In genomic region chr2:27959496-27959895, GRCh38 we compare ENCODE assay signal across 8 cellular contexts.
DNase-seq lines count a peak whose midpoint lies in the region; ATAC-seq lines count a peak whose summit lies in the region.
"Had no signal": no experiment of that assay in that cellular context is flagged by ENCODE, and none has a peak within 500 bp of the region (broad histone marks: within the 10 kb centered on the region; RNA-seq: fewer than 3 reads in every experiment).

No MANE protein-coding gene starts in this region.

- H3K4me3 ChIP-seq in skin epidermis = no peak overlapping the region

- intact Hi-C loops in activated CD4-positive, alpha-beta memory T cell treated with anti-CD3 and anti-CD28 coated beads for 36 hours (cut with micrococcal nuclease) = no loop called here
- intact Hi-C loops in left ventricle myocardium superior (cut with micrococcal nuclease) = no loop called here

- H3K36me3 Mint-ChIP-seq in activated CD4-positive, alpha-beta memory T cell treated with anti-CD3 and anti-CD28 coated beads for 36 hours = peaks cover 7% of the 10 kb centered on the region

- H3K27ac ChIP-seq in skin epidermis = peak overlapping the region in 17 of 21 experiments; percentile 14 to 87 (median 61)

- H3K27ac Mint-ChIP-seq in activated CD4-positive, alpha-beta memory T cell treated with anti-CD3 and anti-CD28 coated beads for 36 hours = peak overlapping the region; percentile 67

- H3K27me3 Mint-ChIP-seq in activated CD4-positive, alpha-beta memory T cell treated with anti-CD3 and anti-CD28 coated beads for 36 hours = no peaks in the 10 kb centered on the region

- POLR2A ChIA-PET in activated CD4-positive, alpha-beta memory T cell treated with anti-CD3 and anti-CD28 coated beads for 36 hours (lab: Charles Lee) = no interaction called here

- no peak overlapping the region for H3K4me3 Mint-ChIP-seq in activated CD4-positive, alpha-beta memory T cell treated with anti-CD3 and anti-CD28 coated beads for 36 hours

- CTCF ChIA-PET in activated CD4-positive, alpha-beta memory T cell treated with anti-CD3 and anti-CD28 coated beads for 36 hours (lab: Charles Lee) = interaction anchor here (0.8 kb wide), 1 partner anchor 103 kb away, joined by 3 read pairs; no protein-coding TSS in a partner anchor

- peaks cover 6% of the 10 kb centered on the region for H3K9me3 Mint-ChIP-seq in activated CD4-positive, alpha-beta memory T cell treated with anti-CD3 and anti-CD28 coated beads for 36 hours

- ATAC-seq in left ventricle myocardium superior = peak; percentile 60

- H3K4me1 Mint-ChIP-seq in activated CD4-positive, alpha-beta memory T cell treated with anti-CD3 and anti-CD28 coated beads for 36 hours (ENCODE audit: low read depth) = peaks cover 75% of the 10 kb centered on the region

- DNase-seq in LHCN-M2 (ENCODE audit: low read depth) (peak; percentile 84), left ventricle myocardium superior (no peak), ureter (ENCODE audit: low spot score) (no peak), NCI-H510A treated with DMSO at 0.1 percent for 48 hours (lab: John Stamatoyannopoulos, UW) (no peak), SK-N-DZ (ENCODE audit: low spot score) (no peak)
- DNase-seq in activated CD4-positive, alpha-beta memory T cell treated with anti-CD3 and anti-CD28 coated beads for 36 hours = no peak
- DNase-seq: activated CD4-positive, alpha-beta T cell treated with anti-CD3 and anti-CD28 coated beads, Interleukin-2, amount 50 U/mL, for 1 hour had no signal
